In the genomic region with DNA sequence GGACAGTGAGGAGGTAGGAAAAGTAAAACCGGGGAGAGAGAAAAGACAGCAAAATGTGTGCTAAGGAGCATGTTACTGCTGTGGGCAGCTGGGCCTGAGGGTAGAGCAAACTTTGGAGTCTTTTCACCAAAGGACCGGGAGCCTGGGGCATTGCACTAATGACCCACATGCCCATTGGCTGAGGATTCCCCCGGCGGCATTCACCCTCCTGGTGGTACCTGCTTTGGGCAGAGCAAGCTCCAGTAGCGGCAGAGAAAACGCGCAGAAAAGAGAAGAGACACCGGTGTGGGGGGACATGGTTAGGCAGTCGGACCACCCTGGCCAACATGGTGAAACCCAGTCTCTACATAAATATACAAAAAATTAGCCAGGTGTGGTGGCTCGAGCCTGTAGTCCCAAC, we compare ENCODE assay signal across 20 cellular contexts.
DNase-seq lines count a peak whose midpoint lies in the region; ATAC-seq and TF ChIP-seq lines count a peak whose summit lies in the region.
"Had no signal": no experiment of that assay in that cellular context is flagged by ENCODE, and none has a peak within 500 bp of the region (broad histone marks: within the 10 kb centered on the region; RNA-seq: fewer than 3 reads in every experiment).

No MANE protein-coding gene starts in this region.

- H3K79me2 ChIP-seq in H9 (ENCODE audit: insufficient read depth, low read length): no peaks in the 10 kb centered on the region

- TF ChIP-seq CTCF in H9 (conservative IDR thresholded peaks at IDR 0.05) (no peak), coronary artery (IDR thresholded peaks at IDR 0.05) (no peak), type B pancreatic cell (conservative IDR thresholded peaks at IDR 0.05) (no peak)

- H3K4me2 ChIP-seq in H9 (ENCODE audit: insufficient read depth, insufficient read length, low read length) (no peak overlapping the region), neuronal stem cell (ENCODE audit: insufficient read depth, low read length, poor library complexity, severe bottlenecking) (no peak overlapping the region)

- H3K79me1 ChIP-seq in H9 (ENCODE audit: insufficient read depth, low read depth, low read length, poor library complexity, severe bottlenecking) (no peaks in the 10 kb centered on the region), neuronal stem cell (ENCODE audit: low read depth, low read length) (no peaks in the 10 kb centered on the region)

- no peak overlapping the region for H2BK20ac ChIP-seq in H9 (ENCODE audit: low read depth, low read length, poor library complexity, severe bottlenecking)

- H2BK12ac ChIP-seq in H9 (ENCODE audit: insufficient read length, low read depth, low read length): no peak overlapping the region
- H2BK12ac ChIP-seq in neuronal stem cell (ENCODE audit: low read length): no peak overlapping the region

- H3K4me1 ChIP-seq in H9 (ENCODE audit: insufficient read depth, low read length) (no peaks in the 10 kb centered on the region), neuronal stem cell (ENCODE audit: control insufficient read depth in 2 of 2, insufficient read depth in 1 of 2, low read depth in 1 of 2, low read length in 2 of 2) (no peaks in the 10 kb centered on the region)
- H3K4me1 ChIP-seq: BE2C had no signal

- H3K4me3 Mint-ChIP-seq in H9 (no peak overlapping the region), type B pancreatic cell (no peak overlapping the region)
- H3K4me3 Mint-ChIP-seq: CD4-positive, CD25-positive, alpha-beta regulatory T cell; CD8-positive, alpha-beta memory T cell had no signal

- H3K4me3 ChIP-seq in coronary artery (no peak overlapping the region), neuronal stem cell (ENCODE audit: low read length in 2 of 2) (no peak overlapping the region)
- H3K4me3 ChIP-seq: GM12878, GM23248 had no signal

- H4K20me1 ChIP-seq in H9 (ENCODE audit: control insufficient read depth, insufficient read depth, insufficient read length): no peaks in the 10 kb centered on the region

- no peak overlapping the region for H2AFZ ChIP-seq in H9 (ENCODE audit: low read length)
- H2AFZ ChIP-seq in neuronal stem cell (ENCODE audit: low read length): no peak overlapping the region
- H2AFZ ChIP-seq: GM23248 had no signal

- H4K91ac ChIP-seq in H9 (ENCODE audit: insufficient read length, low read depth, low read length): no peak overlapping the region
- H4K91ac ChIP-seq in neuronal stem cell (ENCODE audit: low read depth, low read length, poor library complexity): no peak overlapping the region

- H3K36me3 Mint-ChIP-seq in H9 (ENCODE audit: insufficient read depth in 1 of 3, low read depth in 3 of 3) (no peaks in the 10 kb centered on the region), type B pancreatic cell (no peaks in the 10 kb centered on the region)
- H3K36me3 Mint-ChIP-seq: CD4-positive, CD25-positive, alpha-beta regulatory T cell; CD8-positive, alpha-beta memory T cell had no signal

- H3K9me3 ChIP-seq in H9 (ENCODE audit: control insufficient read depth, low read depth, low read length) (no peaks in the 10 kb centered on the region), neuronal stem cell (replicated peaks in 1 of 2; ENCODE audit: control insufficient read depth in 2 of 2, insufficient read depth in 1 of 2, low read depth in 1 of 2, low read length in 2 of 2) (peaks cover 0 to 2% of the 10 kb centered on the region in 2 donors)
- H3K9me3 ChIP-seq: BE2C had no signal

- no peaks in the 10 kb centered on the region for H3K23me2 ChIP-seq in H9 (ENCODE audit: insufficient read length, low read depth, low read length, poor library complexity, severe bottlenecking)

- H4K8ac ChIP-seq in H9 (replicated peaks; ENCODE audit: insufficient read length, low read depth, low read length): no peak overlapping the region
- no peak overlapping the region for H4K8ac ChIP-seq in neuronal stem cell (ENCODE audit: low read depth, low read length)

- no peak overlapping the region for H4K5ac ChIP-seq in H9 (ENCODE audit: insufficient read length, low read depth, low read length)

- H3K4me1 Mint-ChIP-seq in H9: no peaks in the 10 kb centered on the region
- peaks cover 9% of the 10 kb centered on the region for H3K4me1 Mint-ChIP-seq in type B pancreatic cell (ENCODE audit: unreplicated experiment)
- H3K4me1 Mint-ChIP-seq: CD4-positive, CD25-positive, alpha-beta regulatory T cell; CD8-positive, alpha-beta memory T cell had no signal

- H3K14ac ChIP-seq in H9 (ENCODE audit: insufficient read depth, low read length): no peak overlapping the region
- H3K14ac ChIP-seq in neuronal stem cell (ENCODE audit: low read length): no peak overlapping the region

- no peak overlapping the region for H3K56ac ChIP-seq in H9 (ENCODE audit: insufficient read length, low read depth, low read length)

- H3K9ac ChIP-seq in H9 (ENCODE audit: extremely low read depth, insufficient read length, low read length) (no peak overlapping the region), neuronal stem cell (ENCODE audit: low read depth, low read length, poor library complexity) (no peak overlapping the region)
- H3K9ac ChIP-seq: GM23248 had no signal

- no peak overlapping the region for H3K27ac ChIP-seq in H9 (ENCODE audit: insufficient read length, low read depth, low read length)
- no peak overlapping the region for H3K27ac ChIP-seq in coronary artery
- no peak overlapping the region for H3K27ac ChIP-seq in neuronal stem cell (replicated peaks; ENCODE audit: low read length)
- H3K27ac ChIP-seq: GM23248, HL-60 had no signal

- H3K27me3 Mint-ChIP-seq in H9 (ENCODE audit: low read depth) (peaks cover 2% of the 10 kb centered on the region), type B pancreatic cell (no peaks in the 10 kb centered on the region)

- no peak overlapping the region for H2BK5ac ChIP-seq in H9 (ENCODE audit: insufficient read length, low read length)
- H2BK5ac ChIP-seq in neuronal stem cell (ENCODE audit: low read length): no peak overlapping the region

- no peaks in the 10 kb centered on the region for H3K9me3 Mint-ChIP-seq in H9
- H3K9me3 Mint-ChIP-seq in type B pancreatic cell: no peaks in the 10 kb centered on the region

- no peak overlapping the region for H3K23ac ChIP-seq in H9 (ENCODE audit: insufficient read length, low read depth, low read length)
- no peak overlapping the region for H3K23ac ChIP-seq in neuronal stem cell (ENCODE audit: low read depth, low read length, poor library complexity)

- no peak overlapping the region for H3T11ph ChIP-seq in H9 (ENCODE audit: low read length)

- DNase-seq in H9 (peak; percentile 16), coronary artery (ENCODE audit: low spot score) (peak; percentile 41), neuronal stem cell (ENCODE audit: low spot score) (no peak), type B pancreatic cell (ENCODE audit: extremely low spot score, unreplicated experiment) (peak; percentile 62), NCI-H2171 (lab: John Stamatoyannopoulos, UW) (no peak)
- DNase-seq: ACHN; BE2C; C1 segment of cervical spinal cord; CD4-positive, CD25-positive, alpha-beta regulatory T cell; CD8-positive, alpha-beta memory T cell; COR-L47; DMS 273 treated with DMSO at 0.1 percent for 48 hours; DND-41; EL; GM23248; HCEC 1CT had no signal

- no peak overlapping the region for H2BK15ac ChIP-seq in H9 (ENCODE audit: low read depth, low read length)
- H2BK15ac ChIP-seq in neuronal stem cell (ENCODE audit: low read length): no peak overlapping the region

- H3K18ac ChIP-seq in H9 (ENCODE audit: insufficient read length, low read depth, low read length) (no peak overlapping the region), neuronal stem cell (ENCODE audit: low read length) (peak overlapping the region; percentile 11)

- H3K27ac Mint-ChIP-seq in H9 (no peak overlapping the region), type B pancreatic cell (no peak overlapping the region)
- H3K27ac Mint-ChIP-seq: CD4-positive, CD25-positive, alpha-beta regulatory T cell; CD8-positive, alpha-beta memory T cell had no signal

- no peak overlapping the region for H3K4ac ChIP-seq in H9 (ENCODE audit: low read depth, low read length)
- no peak overlapping the region for H3K4ac ChIP-seq in neuronal stem cell (ENCODE audit: low read length)

- H2AK5ac ChIP-seq in H9 (ENCODE audit: insufficient read length, low read length) (no peak overlapping the region), neuronal stem cell (ENCODE audit: low read depth, low read length) (no peak overlapping the region)

- H2BK120ac ChIP-seq in H9 (ENCODE audit: low read depth, low read length, poor library complexity, severe bottlenecking) (no peak overlapping the region), neuronal stem cell (ENCODE audit: low read depth, low read length) (no peak overlapping the region)

- WGBS in H9 (ENCODE audit: extremely low coverage, insufficient read length, low lambda C conversion rate): no CpG with 5 or more reads among the region's 10 CpGs
- no CpG with 5 or more reads among the region's 10 CpGs for WGBS in neuronal stem cell (ENCODE audit: extremely low coverage in 2 of 2, insufficient read length in 2 of 2, insufficient replicate concordance in 1 of 2), 2 donors

- no peaks in the 10 kb centered on the region for H3K27me3 ChIP-seq in H9 (ENCODE audit: insufficient read depth, low read length)
- no peaks in the 10 kb centered on the region for H3K27me3 ChIP-seq in neuronal stem cell (ENCODE audit: control insufficient read depth in 3 of 3, insufficient read depth in 3 of 3, low read depth in 1 of 3, low read length in 3 of 3)

- H3K36me3 ChIP-seq in neuronal stem cell (replicated peaks in 1 of 2; ENCODE audit: control insufficient read depth in 2 of 2, insufficient read depth in 2 of 2, low read length in 2 of 2): no peaks in the 10 kb centered on the region
- H3K36me3 ChIP-seq: BE2C had no signal

- ATAC-seq in HG02840 (IDR thresholded peaks at IDR 0.05; ENCODE audit: low FRiP score, unreplicated experiment) (no peak), GM18861 (IDR thresholded peaks at IDR 0.05; ENCODE audit: unreplicated experiment) (no peak)
- ATAC-seq: GM12878 had no signal

Comparison
In these comparisons a context has a peak if more than half of its experiments do, and no peak if none do; other contexts are left out.
1. DNase-seq: peak in H9 (single experiment), coronary artery (single experiment) and type B pancreatic cell (single experiment); none in neuronal stem cell (single experiment) and NCI-H2171 (single experiment).